8 cellular contexts compared by ENCODE assay signal in the genomic region with DNA sequence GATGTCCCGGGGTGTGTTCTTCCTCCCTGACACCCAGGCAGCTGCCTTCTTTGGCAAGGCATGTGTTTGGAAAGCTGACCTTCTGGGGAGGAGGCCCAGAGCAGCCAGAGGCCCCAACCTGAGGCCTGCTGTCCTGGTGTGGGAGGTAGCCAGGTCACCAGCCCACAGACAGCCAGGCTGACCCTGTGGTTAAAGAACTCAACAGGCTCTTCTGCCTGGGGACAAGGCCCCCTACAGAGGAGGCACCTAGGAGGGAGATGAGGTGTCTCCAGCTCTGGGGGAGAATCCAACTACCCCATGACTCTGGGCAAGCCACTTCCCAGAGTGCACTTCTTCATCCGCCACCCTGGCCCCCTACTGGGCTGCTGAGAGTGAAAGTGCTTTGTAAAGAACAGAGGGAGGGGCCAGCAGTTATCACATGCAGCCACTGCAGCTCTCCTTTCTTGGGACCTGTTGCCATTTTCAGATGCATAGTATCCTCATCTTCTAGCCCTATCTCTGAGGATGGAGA. TPM values are rescaled to one million over a fixed set of nuclear protein-coding genes. Genes with fewer than 3 reads are reported as not detected.
DNase-seq lines count a peak whose midpoint lies in the region; ATAC-seq and TF ChIP-seq lines count a peak whose summit lies in the region.

No MANE protein-coding gene starts in this region.

- H3K4me3 ChIP-seq in OCI-LY1 (ENCODE audit: low read depth, low read length, poor library complexity, severe bottlenecking) (no peak overlapping the region), skin epidermis (no peak overlapping the region)

- peak; percentile 46 for TF ChIP-seq CTCF in OCI-LY1 (IDR thresholded peaks at IDR 0.05; ENCODE audit: low read length)

- no peaks in the 10 kb centered on the region for H3K9me3 ChIP-seq in OCI-LY1 (ENCODE audit: low read length)

- H3K4me2 ChIP-seq in OCI-LY1 (ENCODE audit: low read length), result no peak overlapping the region

- peaks cover 19% of the 10 kb centered on the region for H3K4me1 ChIP-seq in OCI-LY1 (ENCODE audit: insufficient read depth, low read length, severe bottlenecking)

- no peaks in the 10 kb centered on the region for H3K79me2 ChIP-seq in OCI-LY1 (ENCODE audit: insufficient read depth, low read length)

- H3K9ac ChIP-seq in OCI-LY1 (ENCODE audit: low read length), result no peak overlapping the region; the same call in 1 of the 2 replicates

- H3K9me2 ChIP-seq in OCI-LY1 (ENCODE audit: low read depth, low read length), result no peaks in the 10 kb centered on the region

- no peaks in the 10 kb centered on the region for H3F3A ChIP-seq in OCI-LY1 (ENCODE audit: insufficient read depth, low read length)

- ATAC-seq in Right ventricle myocardium superior (ENCODE audit: poor library complexity) (peak; percentile 65), GM21723 (IDR thresholded peaks at IDR 0.05; ENCODE audit: unreplicated experiment) (no peak), HG02885 (IDR thresholded peaks at IDR 0.05; ENCODE audit: poor library complexity, unreplicated experiment) (no peak)

- peak overlapping the region; percentile 12 for H3K27ac ChIP-seq in OCI-LY1 (ENCODE audit: low read depth, low read length, poor library complexity, severe bottlenecking)
- H3K27ac ChIP-seq in skin epidermis, result peak overlapping the region; percentile 38 to 92 (median 82)

- no peaks in the 10 kb centered on the region for H3K36me3 ChIP-seq in OCI-LY1 (ENCODE audit: insufficient read depth, low read length)

- intact Hi-C loops in Right ventricle myocardium superior (cut with DNase I), result no loop called here

- DNase-seq in NOMO-1 (lab: John Stamatoyannopoulos, UW; ENCODE audit: unreplicated experiment in 2 of 2) (peak; percentile 16 to 48), NOMO-1 treated with dmso at 0.1 percent for 144 hours (lab: John Stamatoyannopoulos, UW; ENCODE audit: unreplicated experiment) (no peak), Right ventricle myocardium superior (peak; percentile 70)
- DNase-seq in activated T-helper 9 cell treated with anti-CD3 and anti-CD28 coated beads, Interleukin-2, amount 50 U/mL, for 16 hours (ENCODE audit: low read depth), result peak; percentile 30

- H3K27me3 ChIP-seq in OCI-LY1 (ENCODE audit: insufficient read depth, low read length), result no peaks in the 10 kb centered on the region

- H4K20me1 ChIP-seq in OCI-LY1 (ENCODE audit: insufficient read depth, low read length), result no peaks in the 10 kb centered on the region

- no peak overlapping the region for H2AFZ ChIP-seq in OCI-LY1 (ENCODE audit: low read length)

RNA-seq across cellular contexts. Expression of a gene that starts 13.1 kb away (rescaled TPM):
- total RNA-seq in Right ventricle myocardium superior, result 14.7 TPM
